10 cellular contexts compared by ENCODE assay signal in the genomic region with DNA sequence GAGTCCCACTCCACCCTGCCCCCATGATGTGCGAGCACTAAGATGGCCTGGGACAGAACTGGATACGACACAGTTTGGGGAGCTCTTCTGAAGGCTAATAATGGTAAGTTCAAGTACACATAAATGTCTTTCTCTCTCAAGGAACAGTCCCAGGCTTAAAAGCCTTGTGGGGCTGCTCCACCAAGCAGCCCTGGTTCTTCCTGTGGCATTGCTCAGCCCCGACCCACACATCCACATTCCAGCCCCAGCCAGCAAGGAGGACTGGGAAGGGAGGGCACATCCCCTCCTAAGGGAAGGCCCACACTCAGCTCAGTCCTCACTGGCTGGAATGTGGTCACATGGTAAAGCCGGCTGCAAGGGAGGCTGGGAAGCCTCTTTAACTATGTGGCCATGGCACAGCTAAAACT. TPM values are rescaled to one million over a fixed set of nuclear protein-coding genes. Genes with fewer than 3 reads are reported as not detected.
DNase-seq lines count a peak whose midpoint lies in the region; ATAC-seq and TF ChIP-seq lines count a peak whose summit lies in the region.
"Had no signal": no experiment of that assay in that cellular context is flagged by ENCODE, and none has a peak within 500 bp of the region (broad histone marks: within the 10 kb centered on the region; RNA-seq: fewer than 3 reads in every experiment).

No MANE protein-coding gene starts in this region.

- intact Hi-C loops in activated CD4-positive, alpha-beta T cell treated with anti-CD3 and anti-CD28 coated beads, Interleukin-2, amount 10 ng/mL, durations not matched to agents 24 days and 14 days (cut with micrococcal nuclease), result no loop called here
- intact Hi-C loops in thyroid gland (cut with DNase I) (loop anchor here (10.0 kb wide), 1 partner anchor 434 kb away; no protein-coding TSS in a partner anchor), prostate gland (cut with DNase I) (no loop called here)

- no peak for TF ChIP-seq CTCF in thyroid gland (IDR thresholded peaks at IDR 0.05)
- no peak for TF ChIP-seq CTCF in prostate gland (IDR thresholded peaks at IDR 0.05)

- H3K9me3 Mint-ChIP-seq in activated CD4-positive, alpha-beta T cell treated with anti-CD3 and anti-CD28 coated beads, Interleukin-2, amount 10 ng/mL, durations not matched to agents 24 days and 14 days, result no peaks in the 10 kb centered on the region

- no peaks in the 10 kb centered on the region for H3K36me3 ChIP-seq in thyroid gland
- H3K36me3 ChIP-seq in prostate gland, result no peaks in the 10 kb centered on the region
- H3K36me3 ChIP-seq: BE2C had no signal

- H3K9me3 ChIP-seq in thyroid gland (no peaks in the 10 kb centered on the region), prostate gland (no peaks in the 10 kb centered on the region)
- H3K9me3 ChIP-seq: BE2C had no signal

- peaks cover 4% of the 10 kb centered on the region for H3K27me3 Mint-ChIP-seq in activated CD4-positive, alpha-beta T cell treated with anti-CD3 and anti-CD28 coated beads, Interleukin-2, amount 10 ng/mL, durations not matched to agents 24 days and 14 days

- peak overlapping the region; percentile 26 to 90 (median 83) for H3K27ac ChIP-seq in thyroid gland
- no peak overlapping the region for H3K27ac ChIP-seq in prostate gland

- H3K36me3 Mint-ChIP-seq in activated CD4-positive, alpha-beta T cell treated with anti-CD3 and anti-CD28 coated beads, Interleukin-2, amount 10 ng/mL, durations not matched to agents 24 days and 14 days (ENCODE audit: low read depth), result no peaks in the 10 kb centered on the region

- peaks cover 15 to 24% of the 10 kb centered on the region in 2 donors for H3K4me1 ChIP-seq in thyroid gland
- no peaks in the 10 kb centered on the region for H3K4me1 ChIP-seq in prostate gland (replicated peaks)

- no peak for DNase-seq in activated CD4-positive, alpha-beta T cell treated with anti-CD3 and anti-CD28 coated beads, Interleukin-2, amount 10 ng/mL, durations not matched to agents 24 days and 14 days
- DNase-seq in activated CD4-positive, alpha-beta T cell treated with anti-CD3 and anti-CD28 coated beads, Interleukin-2, amount 50 U/mL, for 1 hour, result no peak
- peak; percentile 16 to 59 for DNase-seq in SW 1271 (lab: John Stamatoyannopoulos, UW)
- DNase-seq in fibroblast of peridontal ligament (ENCODE audit: extremely low read depth), result peak; percentile 42
- DNase-seq in thyroid gland, result peak in 1 of 2 donors; percentile 30
- DNase-seq in prostate gland (ENCODE audit: low spot score), result no peak
- DNase-seq: BE2C, retina had no signal

- H3K27me3 ChIP-seq in thyroid gland (no peaks in the 10 kb centered on the region), prostate gland (replicated peaks; ENCODE audit: insufficient read depth) (no peaks in the 10 kb centered on the region)
- H3K27me3 ChIP-seq: BE2C had no signal

- ATAC-seq in HG03354 (IDR thresholded peaks at IDR 0.05; ENCODE audit: poor library complexity, severe bottlenecking, unreplicated experiment) (no peak), HG03196 (IDR thresholded peaks at IDR 0.05; ENCODE audit: unreplicated experiment) (no peak)

- H3K4me3 Mint-ChIP-seq in activated CD4-positive, alpha-beta T cell treated with anti-CD3 and anti-CD28 coated beads, Interleukin-2, amount 10 ng/mL, durations not matched to agents 24 days and 14 days, result no peak overlapping the region

- no peak for TF ChIP-seq POLR2A in thyroid gland (IDR thresholded peaks at IDR 0.05)
- TF ChIP-seq POLR2A in prostate gland (IDR thresholded peaks at IDR 0.05), result no peak

- no peak overlapping the region for H3K4me3 ChIP-seq in thyroid gland (replicated peaks in 1 of 3)
- H3K4me3 ChIP-seq in prostate gland, result no peak overlapping the region

- H3K27ac Mint-ChIP-seq in activated CD4-positive, alpha-beta T cell treated with anti-CD3 and anti-CD28 coated beads, Interleukin-2, amount 10 ng/mL, durations not matched to agents 24 days and 14 days, result peak overlapping the region; percentile 25

- peaks cover 41% of the 10 kb centered on the region for H3K4me1 Mint-ChIP-seq in activated CD4-positive, alpha-beta T cell treated with anti-CD3 and anti-CD28 coated beads, Interleukin-2, amount 10 ng/mL, durations not matched to agents 24 days and 14 days

- WGBS in thyroid gland, 2 donors, result 77 to 91% methylated on average over 4 of the region's 4 CpGs
- WGBS in prostate gland, result 72% methylated on average over 4 of the region's 4 CpGs

RNA-seq across cellular contexts. Expression of gene MB, which starts 13.3 kb away (rescaled TPM):
- total RNA-seq in activated CD4-positive, alpha-beta T cell treated with anti-CD3 and anti-CD28 coated beads, Interleukin-2, amount 10 ng/mL, durations not matched to agents 24 days and 14 days, result 2.7 and 3.7 TPM in 2 replicates
- total RNA-seq in thyroid gland (1 to 10 TPM in 1 of 4 donors, under 1 TPM in 1, not detected in 2; 0.45 to 1.8 TPM), prostate gland (10 to 100 TPM in 1 of 2 donors, 1 to 10 TPM in 1; 9.9 to 71.8 TPM)

RNA-seq across cellular contexts. Expression of gene APOL6, which starts 17.9 kb away (rescaled TPM):
- 21.5 and 22.4 TPM in 2 replicates for total RNA-seq in activated CD4-positive, alpha-beta T cell treated with anti-CD3 and anti-CD28 coated beads, Interleukin-2, amount 10 ng/mL, durations not matched to agents 24 days and 14 days
- total RNA-seq in thyroid gland (10 to 100 TPM; 17.2 to 28.7 (median 25.2) TPM), prostate gland (10 to 100 TPM in 1 of 2 donors, 1 to 10 TPM in 1; 8.7 to 14.6 TPM)

Comparison
In these comparisons a context has a peak if more than half of its experiments do, and no peak if none do; other contexts are left out.
1. DNase-seq: peak in SW 1271 (2 of 2) and fibroblast of peridontal ligament (single experiment); none in activated CD4-positive, alpha-beta T cell treated with anti-CD3 and anti-CD28 coated beads, Interleukin-2, amount 10 ng/mL, durations not matched to agents 24 days and 14 days (single experiment), activated CD4-positive, alpha-beta T cell treated with anti-CD3 and anti-CD28 coated beads, Interleukin-2, amount 50 U/mL, for 1 hour (single experiment) and prostate gland (single experiment).
2. H3K27ac ChIP-seq: peak in thyroid gland (3 of 3); none in prostate gland (0 of 2).